In the genomic region with DNA sequence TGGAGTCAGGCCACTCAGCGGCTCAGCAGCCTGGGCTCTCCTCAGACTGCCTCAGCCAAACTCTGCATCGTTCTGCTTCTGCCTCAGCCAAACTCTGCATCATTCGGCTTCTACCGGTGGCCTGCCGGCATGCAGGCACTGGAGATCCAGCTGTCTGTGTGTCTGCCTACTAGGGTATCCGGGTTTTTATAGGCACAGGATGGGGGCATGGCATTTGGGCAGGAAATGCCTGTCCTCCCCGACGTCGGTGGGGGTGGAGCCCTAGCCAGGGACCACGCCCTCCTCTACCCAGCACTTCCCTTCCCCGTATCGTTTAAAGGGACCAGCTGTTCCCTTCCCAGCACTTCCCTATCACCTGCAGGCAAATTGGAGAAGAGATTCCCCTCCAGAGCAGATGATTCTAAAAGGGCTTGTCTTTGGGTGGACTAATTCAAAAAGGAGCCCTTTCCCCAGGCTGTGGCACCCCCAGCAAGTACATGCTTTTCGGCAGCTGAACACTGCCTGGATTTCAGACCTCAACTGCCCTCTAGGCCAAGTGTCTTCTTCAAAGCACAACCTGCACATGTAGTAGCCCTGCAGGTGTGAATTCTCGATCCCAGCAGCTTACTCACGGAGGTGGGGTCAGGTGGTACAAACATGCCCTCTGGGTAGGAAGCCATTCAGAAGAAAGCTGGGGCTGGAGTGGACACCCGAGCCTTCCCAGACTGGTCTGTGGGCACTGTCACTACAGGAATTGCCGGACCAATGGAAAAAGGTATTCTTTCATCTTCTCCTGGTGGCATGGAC, we compare ENCODE assay signal across 8 cellular contexts. TPM values are rescaled to one million over a fixed set of nuclear protein-coding genes. Genes with fewer than 3 reads are reported as not detected.
DNase-seq lines count a peak whose midpoint lies in the region; ATAC-seq, FAIRE-seq and TF ChIP-seq lines count a peak whose summit lies in the region.

No MANE protein-coding gene starts in this region.

- 28% methylated on average over 11 of the region's 17 CpGs for WGBS in A549 (ENCODE audit: missing lambda C conversion rate)

- H3K27ac Mint-ChIP-seq in activated naive CD8-positive, alpha-beta T cell treated with anti-CD3 and anti-CD28 coated beads, Interleukin-2, amount 10 ng/mL, durations not matched to agents 7 days and 5 days = peak overlapping the region; percentile 49
- H3K27ac Mint-ChIP-seq in naive B cell = peak overlapping the region; percentile 75 to 96 (median 90)

- peaks cover 14% of the 10 kb centered on the region for H3K27me3 Mint-ChIP-seq in activated naive CD8-positive, alpha-beta T cell treated with anti-CD3 and anti-CD28 coated beads, Interleukin-2, amount 10 ng/mL, durations not matched to agents 7 days and 5 days
- peaks cover 0 to 11% (median 0%) of the 10 kb centered on the region in 3 donors for H3K27me3 Mint-ChIP-seq in naive B cell

- no peak for TF ChIP-seq POLR2A in A549 (IDR thresholded peaks at IDR 0.05; ENCODE audit: low read length)
- peak; percentile 21; the same call in 1 of the 2 replicates for TF ChIP-seq POLR2A in H54 (IDR thresholded peaks at IDR 0.05; ENCODE audit: low read depth, low read length)

- H3K4me1 ChIP-seq in A549 = no peaks in the 10 kb centered on the region

- no peaks in the 10 kb centered on the region for H3K9me3 ChIP-seq in A549

- 0 out of 3 replicates have a peak overlapping the region, but pooled peaks have one; percentile 17 for H3K4me2 ChIP-seq in A549

- DNase-seq in A549 (ENCODE audit: low read depth in 1 of 2, low spot score in 1 of 2) = no peak
- no peak for DNase-seq in H54 (ENCODE audit: insufficient read length, low spot score)
- peak; percentile 26 for DNase-seq in RPMI7951 (ENCODE audit: low read depth)
- peak; percentile 62 for DNase-seq in activated naive CD8-positive, alpha-beta T cell treated with anti-CD3 and anti-CD28 coated beads, Interleukin-2, amount 10 ng/mL, durations not matched to agents 7 days and 5 days
- DNase-seq in naive B cell = peak; percentile 70
- DNase-seq in GM19238 (ENCODE audit: insufficient read length, low spot score) = no peak
- DNase-seq in DMS114 treated with DMSO at 0.1 percent for 48 hours (lab: John Stamatoyannopoulos, UW; ENCODE audit: unreplicated experiment) = no peak

- no peak for TF ChIP-seq EP300 in A549 (IDR thresholded peaks at IDR 0.05)

- CTCF ChIA-PET in A549 (lab: Yijun Ruan, JAX) = no interaction called here

- TF ChIP-seq CTCF in A549 (IDR thresholded peaks at IDR 0.05) = no peak

- no peak overlapping the region for H3K4me3 ChIP-seq in A549

- H3K9me3 Mint-ChIP-seq in activated naive CD8-positive, alpha-beta T cell treated with anti-CD3 and anti-CD28 coated beads, Interleukin-2, amount 10 ng/mL, durations not matched to agents 7 days and 5 days = no peaks in the 10 kb centered on the region
- peaks cover 0 to 7% (median 4%) of the 10 kb centered on the region in 7 donors for H3K9me3 Mint-ChIP-seq in naive B cell

- H3K4me1 Mint-ChIP-seq in activated naive CD8-positive, alpha-beta T cell treated with anti-CD3 and anti-CD28 coated beads, Interleukin-2, amount 10 ng/mL, durations not matched to agents 7 days and 5 days = peaks cover 6% of the 10 kb centered on the region
- H3K4me1 Mint-ChIP-seq in naive B cell = peaks cover 19 to 27% (median 23%) of the 10 kb centered on the region in 3 donors

- H3K36me3 Mint-ChIP-seq in activated naive CD8-positive, alpha-beta T cell treated with anti-CD3 and anti-CD28 coated beads, Interleukin-2, amount 10 ng/mL, durations not matched to agents 7 days and 5 days = no peaks in the 10 kb centered on the region
- peaks cover 0 to 16% of the 10 kb centered on the region in 2 donors for H3K36me3 Mint-ChIP-seq in naive B cell

- H3K27ac ChIP-seq in A549 = no peak overlapping the region

- POLR2A ChIA-PET in A549 (lab: Yijun Ruan, JAX) = no interaction called here
- POLR2A ChIA-PET in activated naive CD8-positive, alpha-beta T cell treated with anti-CD3 and anti-CD28 coated beads, Interleukin-2, amount 10 ng/mL, durations not matched to agents 7 days and 5 days (lab: Charles Lee) = interaction anchor here (0.6 to 1.2 kb wide), 3 partner anchors 65 to 677 kb away, joined by 3 to 4 read pairs (median 3); partner anchors contain the start of gene RNF6

- peak overlapping the region; percentile 73 for H3K4me3 Mint-ChIP-seq in activated naive CD8-positive, alpha-beta T cell treated with anti-CD3 and anti-CD28 coated beads, Interleukin-2, amount 10 ng/mL, durations not matched to agents 7 days and 5 days
- H3K4me3 Mint-ChIP-seq in naive B cell = peak overlapping the region; percentile 84 to 97 (median 92)

- no peak for FAIRE-seq in A549 (lab: Jason Lieb, UNC)
- no peak for FAIRE-seq in H54 (lab: Jason Lieb, UNC)

- no peak for TF ChIP-seq RAD21 in A549 (conservative IDR thresholded peaks at IDR 0.05 in 1 of 2, IDR thresholded peaks at IDR 0.05 in 1 of 2)

- ATAC-seq in A549 (no peak), naive B cell (ENCODE audit: low read depth in 2 of 2) (peak; percentile 63 to 65), GM21619 (IDR thresholded peaks at IDR 0.05; ENCODE audit: unreplicated experiment) (no peak)
- ATAC-seq in activated naive CD8-positive, alpha-beta T cell treated with anti-CD3 and anti-CD28 coated beads, Interleukin-2, amount 10 ng/mL, durations not matched to agents 7 days and 5 days (ENCODE audit: low read depth) = peak; percentile 92

TF ChIP-seq in A549, 52 proteins besides CTCF, POLR2A, EP300 and RAD21:
- no peak for TF ChIP-seq SMC3 (IDR thresholded peaks at IDR 0.05)
- no peak for TF ChIP-seq TP53 (CRISPR knock-in tag; IDR thresholded peaks at IDR 0.05)
- no peak for TF ChIP-seq BHLHE40 (IDR thresholded peaks at IDR 0.05; ENCODE audit: low read depth, low read length)
- TF ChIP-seq MYC (IDR thresholded peaks at IDR 0.05; ENCODE audit: borderline replicate concordance, low read length) = no peak
- TF ChIP-seq, protein P1, sequence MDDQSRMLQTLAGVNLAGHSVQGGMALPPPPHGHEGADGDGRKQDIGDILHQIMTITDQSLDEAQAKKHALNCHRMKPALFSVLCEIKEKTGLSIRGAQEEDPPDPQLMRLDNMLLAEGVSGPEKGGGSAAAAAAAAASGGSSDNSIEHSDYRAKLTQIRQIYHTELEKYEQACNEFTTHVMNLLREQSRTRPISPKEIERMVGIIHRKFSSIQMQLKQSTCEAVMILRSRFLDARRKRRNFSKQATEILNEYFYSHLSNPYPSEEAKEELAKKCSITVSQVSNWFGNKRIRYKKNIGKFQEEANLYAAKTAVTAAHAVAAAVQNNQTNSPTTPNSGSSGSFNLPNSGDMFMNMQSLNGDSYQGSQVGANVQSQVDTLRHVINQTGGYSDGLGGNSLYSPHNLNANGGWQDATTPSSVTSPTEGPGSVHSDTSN (IDR thresholded peaks at IDR 0.05) = no peak
- TF ChIP-seq RNF2 (IDR thresholded peaks at IDR 0.05; ENCODE audit: borderline replicate concordance, low read depth) = no peak
- TF ChIP-seq GATA3 (IDR thresholded peaks at IDR 0.05; ENCODE audit: borderline replicate concordance) = no peak
- TF ChIP-seq HOXB5 (CRISPR knock-in tag; IDR thresholded peaks at IDR 0.05) = no peak
- no peak for TF ChIP-seq FOSB (CRISPR knock-in tag; IDR thresholded peaks at IDR 0.05)
- no peak for TF ChIP-seq MAFK (IDR thresholded peaks at IDR 0.05; ENCODE audit: partially characterized antibody)
- no peak for TF ChIP-seq HOXA7 (CRISPR knock-in tag; IDR thresholded peaks at IDR 0.05)
- TF ChIP-seq ZC3H11A (IDR thresholded peaks at IDR 0.05) = no peak
- TF ChIP-seq EHMT2 (IDR thresholded peaks at IDR 0.05; ENCODE audit: low read depth) = no peak
- TF ChIP-seq FOXS1 (CRISPR knock-in tag; IDR thresholded peaks at IDR 0.05) = no peak
- TF ChIP-seq, protein P2, sequence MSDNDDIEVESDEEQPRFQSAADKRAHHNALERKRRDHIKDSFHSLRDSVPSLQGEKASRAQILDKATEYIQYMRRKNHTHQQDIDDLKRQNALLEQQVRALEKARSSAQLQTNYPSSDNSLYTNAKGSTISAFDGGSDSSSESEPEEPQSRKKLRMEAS (IDR thresholded peaks at IDR 0.05) = no peak
- TF ChIP-seq, protein P3, sequence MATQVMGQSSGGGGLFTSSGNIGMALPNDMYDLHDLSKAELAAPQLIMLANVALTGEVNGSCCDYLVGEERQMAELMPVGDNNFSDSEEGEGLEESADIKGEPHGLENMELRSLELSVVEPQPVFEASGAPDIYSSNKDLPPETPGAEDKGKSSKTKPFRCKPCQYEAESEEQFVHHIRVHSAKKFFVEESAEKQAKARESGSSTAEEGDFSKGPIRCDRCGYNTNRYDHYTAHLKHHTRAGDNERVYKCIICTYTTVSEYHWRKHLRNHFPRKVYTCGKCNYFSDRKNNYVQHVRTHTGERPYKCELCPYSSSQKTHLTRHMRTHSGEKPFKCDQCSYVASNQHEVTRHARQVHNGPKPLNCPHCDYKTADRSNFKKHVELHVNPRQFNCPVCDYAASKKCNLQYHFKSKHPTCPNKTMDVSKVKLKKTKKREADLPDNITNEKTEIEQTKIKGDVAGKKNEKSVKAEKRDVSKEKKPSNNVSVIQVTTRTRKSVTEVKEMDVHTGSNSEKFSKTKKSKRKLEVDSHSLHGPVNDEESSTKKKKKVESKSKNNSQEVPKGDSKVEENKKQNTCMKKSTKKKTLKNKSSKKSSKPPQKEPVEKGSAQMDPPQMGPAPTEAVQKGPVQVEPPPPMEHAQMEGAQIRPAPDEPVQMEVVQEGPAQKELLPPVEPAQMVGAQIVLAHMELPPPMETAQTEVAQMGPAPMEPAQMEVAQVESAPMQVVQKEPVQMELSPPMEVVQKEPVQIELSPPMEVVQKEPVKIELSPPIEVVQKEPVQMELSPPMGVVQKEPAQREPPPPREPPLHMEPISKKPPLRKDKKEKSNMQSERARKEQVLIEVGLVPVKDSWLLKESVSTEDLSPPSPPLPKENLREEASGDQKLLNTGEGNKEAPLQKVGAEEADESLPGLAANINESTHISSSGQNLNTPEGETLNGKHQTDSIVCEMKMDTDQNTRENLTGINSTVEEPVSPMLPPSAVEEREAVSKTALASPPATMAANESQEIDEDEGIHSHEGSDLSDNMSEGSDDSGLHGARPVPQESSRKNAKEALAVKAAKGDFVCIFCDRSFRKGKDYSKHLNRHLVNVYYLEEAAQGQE (IDR thresholded peaks at IDR 0.05) = no peak
- TF ChIP-seq TFCP2L1 (CRISPR knock-in tag; IDR thresholded peaks at IDR 0.05) = no peak
- TF ChIP-seq CHD2 (IDR thresholded peaks at IDR 0.05; ENCODE audit: low read length, partially characterized antibody) = no peak

RNA-seq across cellular contexts. Expression of gene GPR12, which starts 25.5 kb away (rescaled TPM):
- polyA plus RNA-seq in A549 (2011; rRNA removed) = not detected in 2 replicates
- polyA plus RNA-seq in A549 (2012; cell fraction: cytosol; rRNA removed) = not detected in 2 replicates
- not detected in 2 replicates for polyA plus RNA-seq in A549 (2012; cell fraction: nucleus; rRNA removed)
- not detected in 3 replicates for polyA plus RNA-seq in A549 (2017; fragmentation: RNase III; extraction: RNeasy Plus Mini Kit Qiagen cat#74134 plus additional on column Dnase treatment)
- not detected in 2 replicates for polyA minus RNA-seq in A549 (2011; rRNA and poly(A)+ RNA removed)
- not detected in 2 replicates for total RNA-seq in RPMI7951 (2014; rRNA removed; shearing (Covaris generic))
- total RNA-seq in activated naive CD8-positive, alpha-beta T cell treated with anti-CD3 and anti-CD28 coated beads, Interleukin-2, amount 10 ng/mL, durations not matched to agents 7 days and 5 days = not detected
- under 1 TPM in 1 of 6 donors, not detected in 5; 0.11 TPM for polyA plus RNA-seq in naive B cell (ENCODE audit: low read depth in 6 of 6)

Comparison
In these comparisons a context has a peak if more than half of its experiments do, and no peak if none do; other contexts are left out.
1. ATAC-seq: peak in activated naive CD8-positive, alpha-beta T cell treated with anti-CD3 and anti-CD28 coated beads, Interleukin-2, amount 10 ng/mL, durations not matched to agents 7 days and 5 days (single experiment) and naive B cell (2 of 2); none in A549 (0 of 2) and GM21619 (single experiment).
2. DNase-seq: peak in RPMI7951 (single experiment), activated naive CD8-positive, alpha-beta T cell treated with anti-CD3 and anti-CD28 coated beads, Interleukin-2, amount 10 ng/mL, durations not matched to agents 7 days and 5 days (single experiment) and naive B cell (single experiment); none in A549 (0 of 2), H54 (single experiment), GM19238 (single experiment) and DMS114 treated with DMSO at 0.1 percent for 48 hours (single experiment).